In the genomic region with DNA sequence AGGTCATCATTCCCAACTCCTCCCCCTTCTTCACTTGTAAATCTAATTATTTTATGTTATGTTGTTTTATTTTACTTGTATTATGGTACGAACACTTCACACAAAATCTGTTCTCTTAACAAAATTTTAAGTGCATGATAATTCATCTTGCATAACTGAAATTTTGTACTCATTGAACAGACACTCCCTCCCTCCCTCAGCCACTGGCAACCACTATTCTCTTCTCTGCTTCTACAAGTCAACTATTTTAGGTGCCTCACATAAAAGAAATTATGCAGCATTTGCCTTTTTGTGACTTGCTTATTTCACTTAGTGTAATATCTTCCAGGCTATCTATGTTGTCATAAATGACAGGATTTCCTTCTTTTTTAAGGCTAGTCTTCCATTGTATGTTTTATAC, we compare ENCODE assay signal across 26 cellular contexts. TPM values are rescaled to one million over a fixed set of nuclear protein-coding genes. Genes with fewer than 3 reads are reported as not detected.
DNase-seq lines count a peak whose midpoint lies in the region; ATAC-seq and TF ChIP-seq lines count a peak whose summit lies in the region.
"Had no signal": no experiment of that assay in that cellular context is flagged by ENCODE, and none has a peak within 500 bp of the region (broad histone marks: within the 10 kb centered on the region; RNA-seq: fewer than 3 reads in every experiment).

No MANE protein-coding gene starts in this region.

- no peaks in the 10 kb centered on the region for H3K9me3 ChIP-seq in OCI-LY3 (ENCODE audit: insufficient read depth, low read length)
- H3K9me3 ChIP-seq in fibroblast of lung (ENCODE audit: control insufficient read depth, insufficient read depth, low read depth, low read length) = no peaks in the 10 kb centered on the region
- no peaks in the 10 kb centered on the region for H3K9me3 ChIP-seq in parathyroid adenoma (ENCODE audit: control insufficient read depth, low read length)
- H3K9me3 ChIP-seq in uterus = no peaks in the 10 kb centered on the region
- H3K9me3 ChIP-seq in effector memory CD4-positive, alpha-beta T cell (ENCODE audit: control insufficient read depth, low read length) = no peaks in the 10 kb centered on the region
- H3K9me3 ChIP-seq: MG63, SJSA1 had no signal

- TF ChIP-seq CTCF in GM23338 (conservative IDR thresholded peaks at IDR 0.05; ENCODE audit: low read depth in 2 of 2) (no peak), OCI-LY3 (IDR thresholded peaks at IDR 0.05; ENCODE audit: low read depth, low read length) (no peak), fibroblast of lung (conservative IDR thresholded peaks at IDR 0.05 in 1 of 2, IDR thresholded peaks at IDR 0.05 in 1 of 2; ENCODE audit: low read depth in 1 of 2, low read length in 2 of 2) (no peak), parathyroid adenoma (IDR thresholded peaks at IDR 0.05) (no peak), uterus (IDR thresholded peaks at IDR 0.05) (no peak)

- ATAC-seq in GM23338 = no peak
- ATAC-seq: HepG2 had no signal

- H3K4me1 Mint-ChIP-seq in GM23338 = no peaks in the 10 kb centered on the region
- H3K4me1 Mint-ChIP-seq: CD8-positive, alpha-beta memory T cell had no signal

- no peak overlapping the region for H3K27ac Mint-ChIP-seq in GM23338
- H3K27ac Mint-ChIP-seq: B cell; CD14-positive monocyte; CD8-positive, alpha-beta memory T cell had no signal

- intact Hi-C loops in uterus (cut with DNase I; ENCODE audit: low total_unique reads) = no loop called here

- no peaks in the 10 kb centered on the region for H3K36me3 ChIP-seq in GM23338 (ENCODE audit: insufficient read depth)
- H3K36me3 ChIP-seq in OCI-LY3 (replicated peaks; ENCODE audit: low read depth, low read length) = no peaks in the 10 kb centered on the region
- no peaks in the 10 kb centered on the region for H3K36me3 ChIP-seq in fibroblast of lung (ENCODE audit: control insufficient read depth, insufficient read depth, low read length)
- H3K36me3 ChIP-seq in parathyroid adenoma (ENCODE audit: control insufficient read depth, insufficient read depth, low read length) = no peaks in the 10 kb centered on the region
- H3K36me3 ChIP-seq in uterus = no peaks in the 10 kb centered on the region
- H3K36me3 ChIP-seq in effector memory CD4-positive, alpha-beta T cell (ENCODE audit: control insufficient read depth, insufficient read depth, low read length) = no peaks in the 10 kb centered on the region
- H3K36me3 ChIP-seq: MG63, SJSA1 had no signal

- H3K9ac ChIP-seq in OCI-LY3 (ENCODE audit: low read length) (no peak overlapping the region), fibroblast of lung (ENCODE audit: insufficient read depth, low read length) (no peak overlapping the region), parathyroid adenoma (no peak overlapping the region)

- H3K9me2 ChIP-seq in GM23338 (ENCODE audit: insufficient read depth) = no peaks in the 10 kb centered on the region

- H3K27me3 Mint-ChIP-seq in GM23338 (ENCODE audit: insufficient read depth, low read depth, poor library complexity) = no peaks in the 10 kb centered on the region

- no peak for TF ChIP-seq POLR2A in uterus (IDR thresholded peaks at IDR 0.05)

- no peaks in the 10 kb centered on the region for H4K20me1 ChIP-seq in GM23338 (replicated peaks; ENCODE audit: insufficient read depth)
- H4K20me1 ChIP-seq in OCI-LY3 (ENCODE audit: insufficient read depth, low read length) = no peaks in the 10 kb centered on the region
- H4K20me1 ChIP-seq in fibroblast of lung (ENCODE audit: control insufficient read depth, extremely low read depth, insufficient read depth, low read length) = no peaks in the 10 kb centered on the region

- H3K27ac ChIP-seq in GM23338 (ENCODE audit: low read depth) (no peak overlapping the region), OCI-LY3 (ENCODE audit: low read length) (no peak overlapping the region), fibroblast of lung (ENCODE audit: insufficient read depth, low read length) (no peak overlapping the region), parathyroid adenoma (no peak overlapping the region), uterus (no peak overlapping the region)
- H3K27ac ChIP-seq in effector memory CD4-positive, alpha-beta T cell (ENCODE audit: insufficient read depth, low read length, poor library complexity, severe bottlenecking) = no peak overlapping the region
- H3K27ac ChIP-seq: PC-9, SJSA1 had no signal

- no peak overlapping the region for H3K4me3 Mint-ChIP-seq in GM23338
- H3K4me3 Mint-ChIP-seq: B cell; CD8-positive, alpha-beta memory T cell had no signal

- no peaks in the 10 kb centered on the region for H3K9me3 Mint-ChIP-seq in GM23338
- H3K9me3 Mint-ChIP-seq: CD14-positive monocyte; CD8-positive, alpha-beta memory T cell had no signal

- DNase-seq in GM23338 (ENCODE audit: low spot score) = no peak
- DNase-seq in fibroblast of lung (ENCODE audit: low read depth in 2 of 2) = no peak
- no peak for DNase-seq in activated CD8-positive, alpha-beta memory T cell treated with anti-CD3 and anti-CD28 coated beads, Interleukin-2, amount 50 U/mL, for 4 hours
- DNase-seq in uterus = no peak
- no peak for DNase-seq in effector memory CD4-positive, alpha-beta T cell
- DNase-seq: CD8-positive, alpha-beta memory T cell; DMS 273 treated with DMSO at 0.1 percent for 48 hours; DMS79; GDM1; NCI-H1048; NCI-H1417; NCI-H1694; NCI-H2029 treated with DMSO at 0.1 percent for 48 hours; NCI-H2227 treated with DMSO at 0.1 percent for 48 hours; NCI-H69; PC-9; Right ventricle myocardium superior; RPMI8226; T-helper 1 cell had no signal

- H3K4me2 ChIP-seq in GM23338 (no peak overlapping the region), OCI-LY3 (ENCODE audit: low read length) (peak overlapping the region; percentile 32), fibroblast of lung (ENCODE audit: extremely low read depth, insufficient read depth, low read length) (no peak overlapping the region), parathyroid adenoma (ENCODE audit: low read length) (no peak overlapping the region)

- H3K4me1 ChIP-seq in GM23338 (ENCODE audit: insufficient read depth) (no peaks in the 10 kb centered on the region), OCI-LY3 (ENCODE audit: low read length) (peaks cover 21% of the 10 kb centered on the region), fibroblast of lung (ENCODE audit: control insufficient read depth, extremely low read depth, insufficient read depth, low read length) (no peaks in the 10 kb centered on the region), parathyroid adenoma (no peaks in the 10 kb centered on the region), uterus (no peaks in the 10 kb centered on the region)
- H3K4me1 ChIP-seq in effector memory CD4-positive, alpha-beta T cell (ENCODE audit: control insufficient read depth, insufficient read depth, low read length, poor library complexity, severe bottlenecking) = no peaks in the 10 kb centered on the region
- H3K4me1 ChIP-seq: SJSA1 had no signal

- peak overlapping the region; percentile 28; the same call in 1 of the 2 replicates for H2AFZ ChIP-seq in GM23338
- H2AFZ ChIP-seq in OCI-LY3 (ENCODE audit: low read depth, low read length) = no peak overlapping the region
- peak overlapping the region; percentile 87 for H2AFZ ChIP-seq in fibroblast of lung (ENCODE audit: low read length)
- H2AFZ ChIP-seq in parathyroid adenoma = peak overlapping the region; percentile 40

- H3K79me2 ChIP-seq in GM23338 (replicated peaks; ENCODE audit: insufficient read depth) (no peaks in the 10 kb centered on the region), OCI-LY3 (ENCODE audit: low read length) (no peaks in the 10 kb centered on the region), fibroblast of lung (ENCODE audit: control insufficient read depth, insufficient read depth, low read length) (no peaks in the 10 kb centered on the region), parathyroid adenoma (no peaks in the 10 kb centered on the region)

- H3K27me3 ChIP-seq in GM23338 (ENCODE audit: insufficient read depth) (no peaks in the 10 kb centered on the region), OCI-LY3 (ENCODE audit: low read depth, low read length) (no peaks in the 10 kb centered on the region), fibroblast of lung (ENCODE audit: control insufficient read depth, insufficient read depth, low read length) (no peaks in the 10 kb centered on the region), parathyroid adenoma (ENCODE audit: control insufficient read depth, insufficient read depth, low read length) (no peaks in the 10 kb centered on the region), uterus (no peaks in the 10 kb centered on the region)
- H3K27me3 ChIP-seq in effector memory CD4-positive, alpha-beta T cell (replicated peaks; ENCODE audit: control insufficient read depth, insufficient read depth, low read length, poor library complexity, severe bottlenecking) = no peaks in the 10 kb centered on the region
- H3K27me3 ChIP-seq: MG63 had no signal

- H3K4me3 ChIP-seq in GM23338 = no peak overlapping the region
- H3K4me3 ChIP-seq in OCI-LY3 (ENCODE audit: low read length) = no peak overlapping the region
- H3K4me3 ChIP-seq in fibroblast of lung (replicated peaks in 1 of 4; ENCODE audit: control extremely low read depth in 1 of 4, insufficient read depth in 1 of 4, low read depth in 3 of 4, low read length in 4 of 4) = no peak overlapping the region
- H3K4me3 ChIP-seq in parathyroid adenoma (ENCODE audit: low read depth, low read length) = no peak overlapping the region
- no peak overlapping the region for H3K4me3 ChIP-seq in uterus
- H3K4me3 ChIP-seq in effector memory CD4-positive, alpha-beta T cell (ENCODE audit: insufficient read depth, low read depth, low read length, poor library complexity, severe bottlenecking) = no peak overlapping the region
- H3K4me3 ChIP-seq: MG63, PC-9, SJSA1 had no signal

- no peaks in the 10 kb centered on the region for H3K36me3 Mint-ChIP-seq in GM23338 (ENCODE audit: low read depth)
- H3K36me3 Mint-ChIP-seq: CD14-positive monocyte; CD8-positive, alpha-beta memory T cell had no signal

- no peaks in the 10 kb centered on the region for H3F3A ChIP-seq in GM23338 (replicated peaks; ENCODE audit: low read depth)

RNA-seq across cellular contexts. Expression of a gene that starts 30.4 kb away (rescaled TPM):
- 7.9 and 8.5 TPM in 2 replicates for total RNA-seq in GM23338 (2014; rRNA removed; shearing (Covaris generic))
- polyA plus RNA-seq in GM23338 (2016; fragmentation: Nextera tagmentation; extraction: Ambion mirVana) (4.5 and 6.0 TPM in 2 replicates), fibroblast of lung (1.0 and 3.5 TPM in 2 replicates)
- total RNA-seq in fibroblast of lung (2.1 and 5.3 TPM in 2 replicates), uterus (1 to 10 TPM; 1.8 to 9.9 (median 2.8) TPM)
- polyA plus RNA-seq in fibroblast of lung (2012) = 0.71 and 2.3 TPM in 2 replicates
- polyA minus RNA-seq in fibroblast of lung (ENCODE audit: low replicate concordance) = 0.41 and 1.6 TPM in 2 replicates
- total RNA-seq: B cell had no signal
- polyA plus RNA-seq: CD14-positive monocyte had no signal

RNA-seq across cellular contexts. Expression of a gene that starts 51.7 kb away (rescaled TPM):
- 9.9 and 15.8 TPM in 2 replicates for total RNA-seq in GM23338 (2014; rRNA removed; shearing (Covaris generic))
- polyA plus RNA-seq in GM23338 (2016; fragmentation: Nextera tagmentation; extraction: Ambion mirVana) (17.1 and 18.2 TPM in 2 replicates), fibroblast of lung (13.3 and 22.8 TPM in 2 replicates)
- total RNA-seq in fibroblast of lung (23.5 and 25.9 TPM in 2 replicates), uterus (10 to 100 TPM in 2 of 4 donors, 1 to 10 TPM in 2; 4.7 to 31.9 (median 10.7) TPM)
- 14.8 and 18.1 TPM in 2 replicates for polyA plus RNA-seq in fibroblast of lung (2012)
- polyA minus RNA-seq in fibroblast of lung (ENCODE audit: low replicate concordance) = 1.3 and 2.4 TPM in 2 replicates
